In the genomic region with DNA sequence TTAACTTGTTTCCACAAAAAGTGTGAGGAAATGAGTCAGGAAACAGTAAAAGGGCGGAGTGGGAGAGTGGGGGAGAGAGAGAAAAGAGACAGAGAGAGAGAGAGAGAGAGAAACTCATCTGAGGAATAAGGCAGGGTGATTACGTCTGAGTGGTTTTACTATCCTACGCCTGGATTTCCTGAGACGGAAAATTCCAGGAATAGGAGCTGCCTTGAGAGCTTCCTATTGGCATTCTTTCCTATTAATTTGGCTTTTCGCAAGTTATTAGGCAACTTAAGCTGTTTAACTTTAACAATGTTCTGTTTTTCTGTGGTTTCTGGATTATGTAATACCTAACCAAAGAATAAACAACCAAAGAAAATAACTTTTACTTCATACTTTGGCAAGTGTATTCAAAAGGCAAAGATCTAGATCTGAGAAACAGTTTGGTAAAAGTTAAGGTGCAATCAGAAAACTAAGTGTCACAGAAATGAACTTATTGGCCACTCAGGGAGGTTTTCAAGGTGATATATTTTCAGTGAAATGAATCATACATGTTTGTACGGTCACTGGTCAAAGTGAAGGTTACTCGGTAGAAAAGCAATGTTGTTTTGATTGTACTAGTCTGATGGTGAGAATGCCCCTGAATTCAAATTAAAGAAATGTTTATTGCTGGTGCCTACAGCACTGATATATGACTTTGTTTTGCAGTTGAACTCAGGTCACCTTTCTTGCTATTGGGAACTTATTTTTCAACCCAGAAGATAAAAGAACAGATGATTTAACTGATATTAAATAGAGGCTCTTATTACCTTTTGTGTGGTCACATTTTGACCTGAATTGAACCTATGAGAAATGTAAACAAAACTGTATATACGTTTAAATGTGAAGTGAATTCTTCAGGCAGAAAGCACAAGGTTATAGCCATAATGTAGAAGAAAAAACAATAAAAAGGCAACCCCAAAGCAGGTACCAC, we compare ENCODE assay signal across 8 cellular contexts. TPM values are rescaled to one million over a fixed set of nuclear protein-coding genes. Genes with fewer than 3 reads are reported as not detected.
DNase-seq lines count a peak whose midpoint lies in the region; ATAC-seq lines count a peak whose summit lies in the region.

No MANE protein-coding gene starts in this region.

- DNase-seq in RPMI7951 (ENCODE audit: low read depth), result peak; percentile 84
- peak; percentile 40 to 86 for DNase-seq in dermis microvascular lymphatic vessel endothelial cell (ENCODE audit: low read depth in 2 of 2)
- peak; percentile 60 for DNase-seq in myocyte (ENCODE audit: low read depth)
- DNase-seq in cerebellum (ENCODE audit: low spot score), result no peak
- no peak for DNase-seq in GDM1 (lab: John Stamatoyannopoulos, UW)
- no peak for DNase-seq in HUDEP-2 (lab: John Stamatoyannopoulos, UW; ENCODE audit: unreplicated experiment in 76 of 76)

- ATAC-seq in GM18508 (IDR thresholded peaks at IDR 0.05; ENCODE audit: insufficient read depth, unreplicated experiment) (peak; percentile 47), HG02885 (IDR thresholded peaks at IDR 0.05; ENCODE audit: poor library complexity, unreplicated experiment) (peak; percentile 51)

RNA-seq across cellular contexts. Expression of a gene that starts 39.9 kb away (rescaled TPM):
- total RNA-seq in RPMI7951 (2014; rRNA removed; shearing (Covaris generic)), result 8.3 and 11.7 TPM in 2 replicates
- total RNA-seq in dermis microvascular lymphatic vessel endothelial cell, result 53.9 and 84.3 TPM in 2 replicates
- not detected in 2 replicates for total RNA-seq in myocyte
- not detected for polyA plus RNA-seq in myocyte (2012)
- 2.0 TPM for total RNA-seq in cerebellum

Comparison
In these comparisons a context has a peak if more than half of its experiments do, and no peak if none do; other contexts are left out.
1. DNase-seq: peak in RPMI7951 (single experiment), dermis microvascular lymphatic vessel endothelial cell (2 of 2) and myocyte (single experiment); none in cerebellum (single experiment), GDM1 (single experiment) and HUDEP-2 (0 of 76).